ENCODE assay signal across 1 cellular context in the genomic region with DNA sequence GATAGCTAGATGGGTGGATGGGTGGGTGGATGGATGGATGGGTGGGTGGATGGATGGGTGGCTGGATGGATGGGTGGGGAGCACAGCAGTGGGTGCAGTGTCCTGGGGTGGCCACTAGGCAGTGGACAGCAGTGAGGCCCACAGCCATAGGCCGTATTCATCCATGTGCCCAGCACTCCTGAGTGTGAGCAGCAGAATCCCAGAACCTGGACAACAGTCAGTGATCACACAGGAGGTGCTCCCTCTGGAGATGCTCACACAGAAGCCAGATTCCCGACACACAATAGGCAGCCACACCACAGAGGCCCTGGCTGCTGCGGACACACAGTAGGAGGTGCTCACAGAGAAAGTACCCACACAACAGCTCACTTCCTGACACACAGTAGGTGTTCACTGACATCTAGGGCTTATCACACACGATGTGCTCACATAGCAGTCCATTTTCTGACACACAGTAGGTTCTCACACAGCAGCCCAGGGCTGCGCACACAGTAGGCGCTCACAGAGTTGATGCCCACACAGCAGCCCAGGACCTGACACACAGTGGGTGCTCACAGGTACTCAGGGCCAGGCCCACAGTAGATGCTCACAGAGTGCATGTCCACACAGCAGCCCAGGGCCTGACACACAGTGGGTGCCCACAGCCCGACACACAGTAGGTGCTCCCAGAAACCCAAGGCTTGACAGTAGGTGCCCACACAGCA.
TF ChIP-seq lines count a peak whose summit lies in the region.

No MANE protein-coding gene starts in this region.

TF ChIP-seq in GM12878, 131 proteins besides CTCF, POLR2A, EP300 and RAD21 (continued from another document):
- TF ChIP-seq, protein P1, sequence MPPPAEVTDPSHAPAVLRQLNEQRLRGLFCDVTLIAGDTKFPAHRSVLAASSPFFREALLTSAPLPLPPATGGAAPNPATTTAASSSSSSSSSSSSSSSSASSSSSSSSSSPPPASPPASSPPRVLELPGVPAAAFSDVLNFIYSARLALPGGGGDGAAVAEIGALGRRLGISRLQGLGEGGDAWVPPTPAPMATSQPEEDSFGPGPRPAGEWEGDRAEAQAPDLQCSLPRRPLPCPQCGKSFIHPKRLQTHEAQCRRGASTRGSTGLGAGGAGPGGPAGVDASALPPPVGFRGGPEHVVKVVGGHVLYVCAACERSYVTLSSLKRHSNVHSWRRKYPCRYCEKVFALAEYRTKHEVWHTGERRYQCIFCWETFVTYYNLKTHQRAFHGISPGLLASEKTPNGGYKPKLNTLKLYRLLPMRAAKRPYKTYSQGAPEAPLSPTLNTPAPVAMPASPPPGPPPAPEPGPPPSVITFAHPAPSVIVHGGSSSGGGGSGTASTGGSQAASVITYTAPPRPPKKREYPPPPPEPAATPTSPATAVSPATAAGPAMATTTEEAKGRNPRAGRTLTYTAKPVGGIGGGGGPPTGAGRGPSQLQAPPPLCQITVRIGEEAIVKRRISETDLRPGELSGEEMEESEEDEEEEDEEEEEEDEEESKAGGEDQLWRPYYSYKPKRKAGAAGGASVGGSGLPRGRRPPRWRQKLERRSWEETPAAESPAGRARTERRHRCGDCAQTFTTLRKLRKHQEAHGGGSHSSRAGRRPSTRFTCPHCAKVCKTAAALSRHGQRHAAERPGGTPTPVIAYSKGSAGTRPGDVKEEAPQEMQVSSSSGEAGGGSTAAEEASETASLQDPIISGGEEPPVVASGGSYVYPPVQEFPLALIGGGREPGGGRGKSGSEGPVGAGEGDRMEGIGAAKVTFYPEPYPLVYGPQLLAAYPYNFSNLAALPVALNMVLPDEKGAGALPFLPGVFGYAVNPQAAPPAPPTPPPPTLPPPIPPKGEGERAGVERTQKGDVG (CRISPR knock-in tag; IDR thresholded peaks at IDR 0.05), result no peak
- TF ChIP-seq ZSCAN29 (IDR thresholded peaks at IDR 0.05), result no peak
- no peak for TF ChIP-seq YY1 (IDR thresholded peaks at IDR 0.05; ENCODE audit: low read depth, low read length)
